In the genomic region with DNA sequence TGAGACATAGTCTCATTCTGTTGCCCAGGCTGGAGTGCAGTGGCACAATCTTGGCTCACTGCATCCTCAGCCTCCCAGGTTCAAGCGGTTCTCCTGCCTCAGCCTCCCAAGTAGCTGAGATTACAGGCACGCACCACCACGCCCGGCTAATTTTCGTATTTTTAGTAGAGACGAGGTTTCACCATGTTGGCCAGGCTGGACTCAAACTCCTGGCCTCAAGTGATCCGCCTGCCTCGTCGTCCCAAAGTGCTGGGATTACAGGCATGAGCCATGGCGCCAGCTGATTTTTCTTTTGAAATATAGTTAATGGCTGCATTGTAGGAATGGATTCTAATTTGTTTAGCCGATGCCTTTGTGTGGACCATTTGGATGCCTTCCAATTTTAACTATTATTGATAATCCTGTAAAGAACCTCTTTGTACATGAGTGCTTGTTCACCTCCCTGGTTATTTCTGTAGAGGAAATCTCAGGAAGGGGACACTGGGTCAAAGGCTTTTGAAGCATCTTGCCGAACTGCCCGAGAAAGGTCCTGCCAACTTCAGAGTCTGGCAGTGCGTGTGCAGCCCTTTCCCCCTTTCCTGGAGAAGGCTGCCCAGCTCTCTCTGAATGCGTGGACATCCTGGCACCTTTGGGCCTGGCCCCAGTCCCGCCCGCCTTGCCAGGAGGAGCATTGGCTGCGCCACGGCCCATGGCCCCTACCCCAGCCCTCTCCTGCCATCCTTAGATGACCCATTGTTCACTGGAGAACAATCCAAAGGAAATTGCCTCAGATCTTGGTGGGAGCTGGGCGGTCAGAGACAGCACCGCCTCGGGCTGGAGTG, we compare ENCODE assay signal across 17 cellular contexts. TPM values are rescaled to one million over a fixed set of nuclear protein-coding genes. Genes with fewer than 3 reads are reported as not detected.
A peak's percentile ranks its signal among the peaks of the same experiment; 100 is the strongest.
DNase-seq lines count a peak whose midpoint lies in the region; ATAC-seq and TF ChIP-seq lines count a peak whose summit lies in the region.
"Had no signal": no experiment of that assay in that cellular context is flagged by ENCODE, and none has a peak within 500 bp of the region (broad histone marks: within the 10 kb centered on the region; RNA-seq: fewer than 3 reads in every experiment).

No MANE protein-coding gene starts in this region.

- intact Hi-C loops in left cardiac atrium (cut with DNase I), result no loop called here
- intact Hi-C loops in posterior cingulate gyrus (cut with DNase I), result no loop called here

- DNase-seq in C1 segment of cervical spinal cord (lab: John Stamatoyannopoulos, UW) (peak in 8 of 14 donors; percentile 23 to 65 (median 46)), cardiac fibroblast (ENCODE audit: low read depth in 2 of 2) (peak; percentile 13 to 22), left cardiac atrium (peak; percentile 71), posterior cingulate gyrus (peak in 9 of 10 donors; percentile 31 to 91 (median 61)), NCI-H1417 treated with DMSO at 0.1 percent for 48 hours (lab: John Stamatoyannopoulos, UW) (no peak), smooth muscle cell (lab: John Stamatoyannopoulos, UW; ENCODE audit: unreplicated experiment) (no peak)
- DNase-seq: activated CD4-positive, alpha-beta T cell treated with anti-CD3 and anti-CD28 coated beads, Interleukin-2, amount 10 ng/mL, durations not matched to agents 24 days and 14 days; activated T-cell treated with anti-CD3 and anti-CD28 coated beads, Interleukin-2, amount 50 U/mL, for 24 hours; Calu3; islet precursor cell; KBM-7; NCI-H1436 treated with DMSO at 0.1 percent for 48 hours; NCI-H526 treated with DMSO at 0.1 percent for 48 hours; Peyer's patch had no signal

- peaks cover 2% of the 10 kb centered on the region for H3K4me1 ChIP-seq in smooth muscle cell (ENCODE audit: low read depth)
- H3K4me1 ChIP-seq: Peyer's patch had no signal

- no peaks in the 10 kb centered on the region for H3F3A ChIP-seq in smooth muscle cell (ENCODE audit: low read depth)

- no peak for TF ChIP-seq CTCF in cardiac fibroblast (IDR thresholded peaks at IDR 0.05; ENCODE audit: low read depth, low read length)
- no peak for TF ChIP-seq CTCF in smooth muscle cell (IDR thresholded peaks at IDR 0.05; ENCODE audit: borderline replicate concordance, insufficient read depth, poor library complexity, severe bottlenecking)

- H3K79me2 ChIP-seq in smooth muscle cell (ENCODE audit: low read depth), result no peaks in the 10 kb centered on the region

- WGBS in smooth muscle cell (ENCODE audit: low lambda C conversion rate), result 96% methylated on average over 22 of the region's 22 CpGs

- ATAC-seq in left cardiac atrium, result peak; percentile 66 to 80
- ATAC-seq in HG02840 (IDR thresholded peaks at IDR 0.05; ENCODE audit: low FRiP score, unreplicated experiment), result no peak
- ATAC-seq in GM21367 (IDR thresholded peaks at IDR 0.05; ENCODE audit: unreplicated experiment), result no peak
- ATAC-seq: GM23338 had no signal

- no peak overlapping the region for H3K27ac ChIP-seq in smooth muscle cell (ENCODE audit: low read depth)
- H3K27ac ChIP-seq: Peyer's patch had no signal

- H2AFZ ChIP-seq in smooth muscle cell (ENCODE audit: low read depth), result no peak overlapping the region
- H2AFZ ChIP-seq: GM23338 had no signal

- no peak overlapping the region for H3K9ac ChIP-seq in smooth muscle cell (ENCODE audit: low read depth)

- no peaks in the 10 kb centered on the region for H3K36me3 ChIP-seq in smooth muscle cell (ENCODE audit: low read depth)
- H3K36me3 ChIP-seq: Peyer's patch had no signal

- no peaks in the 10 kb centered on the region for H3K9me3 ChIP-seq in smooth muscle cell (replicated peaks; ENCODE audit: low read depth)
- H3K9me3 ChIP-seq: Peyer's patch had no signal

- H3K4me3 ChIP-seq in cardiac fibroblast (replicated peaks in 1 of 2; ENCODE audit: low read depth in 2 of 2, low read length in 2 of 2) (no peak overlapping the region), smooth muscle cell (no peak overlapping the region)
- H3K4me3 ChIP-seq: GM23338, Peyer's patch had no signal

- no peaks in the 10 kb centered on the region for H4K20me1 ChIP-seq in smooth muscle cell (ENCODE audit: low read depth)

- no peak overlapping the region for H3K4me2 ChIP-seq in smooth muscle cell
- H3K4me2 ChIP-seq: GM23338 had no signal

- no peaks in the 10 kb centered on the region for H3K27me3 ChIP-seq in smooth muscle cell (ENCODE audit: low read depth)
- H3K27me3 ChIP-seq: Peyer's patch had no signal

RNA-seq across cellular contexts. Expression of a gene that starts 8.9 kb away (rescaled TPM):
- total RNA-seq in left cardiac atrium (10 to 100 TPM; 29.0 to 30.8 TPM), smooth muscle cell (20.2 and 44.7 TPM in 2 replicates)
- polyA plus RNA-seq in smooth muscle cell, result 13.9 and 24.2 TPM in 2 replicates

RNA-seq across cellular contexts. Expression of a gene that starts 20.2 kb away (rescaled TPM):
- total RNA-seq in left cardiac atrium, result 10 to 100 TPM; 22.0 to 31.1 TPM
- total RNA-seq in smooth muscle cell, result 1.6 and 3.1 TPM in 2 replicates
- polyA plus RNA-seq in smooth muscle cell, result 3.1 and 3.6 TPM in 2 replicates

Comparison
In these comparisons a context has a peak if more than half of its experiments do, and no peak if none do; other contexts are left out.
1. DNase-seq: peak in C1 segment of cervical spinal cord (8 of 14), cardiac fibroblast (2 of 2), left cardiac atrium (single experiment) and posterior cingulate gyrus (9 of 10); none in NCI-H1417 treated with DMSO at 0.1 percent for 48 hours (single experiment) and smooth muscle cell (single experiment).
2. ATAC-seq: peak in left cardiac atrium (2 of 2); none in HG02840 (single experiment) and GM21367 (single experiment).